10 cellular contexts compared by ENCODE assay signal in the genomic region with DNA sequence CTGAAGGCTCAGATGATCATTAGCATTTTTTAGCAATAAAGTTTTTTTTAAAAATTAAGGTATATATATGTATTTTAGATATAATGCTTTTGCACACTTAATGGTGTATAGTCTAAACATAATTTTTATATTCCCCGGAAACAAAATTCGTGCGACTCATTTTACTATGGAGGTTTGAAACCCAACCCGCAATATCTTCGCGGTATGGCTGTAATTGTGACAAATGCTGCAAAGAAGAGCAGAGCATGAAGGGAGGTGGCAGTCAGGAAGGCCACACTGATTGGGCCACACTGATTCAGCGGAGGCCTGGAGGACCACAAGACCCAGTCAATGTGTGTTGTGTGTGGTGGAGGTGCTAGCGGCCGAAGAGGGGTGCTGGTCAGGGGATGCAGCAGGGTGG. TPM values are rescaled to one million over a fixed set of nuclear protein-coding genes. Genes with fewer than 3 reads are reported as not detected.
DNase-seq lines count a peak whose midpoint lies in the region; TF ChIP-seq lines count a peak whose summit lies in the region.
"Had no signal": no experiment of that assay in that cellular context is flagged by ENCODE, and none has a peak within 500 bp of the region (broad histone marks: within the 10 kb centered on the region; RNA-seq: fewer than 3 reads in every experiment).

No MANE protein-coding gene starts in this region.

- H3K4me3 ChIP-seq in ACC112 (ENCODE audit: low read depth, low read length) (peak overlapping the region; percentile 70; the same call in 1 of the 2 replicates), HUES48 (ENCODE audit: low read depth, low read length) (peak overlapping the region; percentile 63), muscle layer of duodenum (ENCODE audit: low read depth in 1 of 2, low read length in 2 of 2) (peak overlapping the region; percentile 62 to 68), lower leg skin (ENCODE audit: low read depth, poor library complexity, severe bottlenecking) (no peak overlapping the region)

- H3K36me3 ChIP-seq in ACC112 (ENCODE audit: insufficient read depth, low read length) (no peaks in the 10 kb centered on the region), HUES48 (ENCODE audit: control insufficient read depth, insufficient read depth, low read length) (no peaks in the 10 kb centered on the region), muscle layer of duodenum (ENCODE audit: control insufficient read depth in 1 of 2, insufficient read depth in 2 of 2, low read length in 2 of 2) (no peaks in the 10 kb centered on the region)

- whole genome bisulfite sequencing in lower leg skin, 2 donors: 85 to 88% methylated on average over 9 of the region's 9 CpGs

- TF ChIP-seq POLR2A in lower leg skin (IDR thresholded peaks at IDR 0.05): no peak

- no peak for TF ChIP-seq CTCF in lower leg skin (IDR thresholded peaks at IDR 0.05)

- H3K9ac ChIP-seq in HUES48 (ENCODE audit: low read depth, low read length): no peak overlapping the region

- H2AFZ ChIP-seq in ACC112 (ENCODE audit: low read length, unreplicated experiment): no peak overlapping the region

- H3K4me1 ChIP-seq in ACC112 (ENCODE audit: control insufficient read depth, insufficient read depth, low read length, unreplicated experiment): no peaks in the 10 kb centered on the region
- H3K4me1 ChIP-seq in HUES48 (ENCODE audit: control insufficient read depth, insufficient read depth, low read length): peaks cover 8% of the 10 kb centered on the region
- no peaks in the 10 kb centered on the region for H3K4me1 ChIP-seq in muscle layer of duodenum (ENCODE audit: control insufficient read depth in 1 of 2, insufficient read depth in 2 of 2, low read length in 2 of 2)

- H3K9me3 ChIP-seq in HUES48 (ENCODE audit: control insufficient read depth, insufficient read depth, low read length) (no peaks in the 10 kb centered on the region), muscle layer of duodenum (ENCODE audit: control insufficient read depth in 1 of 2, low read length in 2 of 2) (no peaks in the 10 kb centered on the region)

- DNase-seq in cerebellar cortex (ENCODE audit: low spot score) (peak; percentile 2), lower leg skin (ENCODE audit: low spot score in 2 of 2) (no peak), dedifferentiated amniotic fluid mesenchymal stem cell (ENCODE audit: extremely low spot score) (no peak), HT-29 (ENCODE audit: low spot score) (no peak), NK-92 (lab: John Stamatoyannopoulos, UW; ENCODE audit: unreplicated experiment) (no peak)

- intact Hi-C loops in lower leg skin (cut with DNase I; ENCODE audit: low total_unique reads): loop anchor here (5.0 kb wide), 2 partner anchors 53 to 98 kb away; no protein-coding TSS in a partner anchor

- no peak overlapping the region for H3K27ac ChIP-seq in ACC112 (ENCODE audit: low read depth, low read length)
- H3K27ac ChIP-seq in HUES48 (ENCODE audit: low read depth, low read length): no peak overlapping the region
- no peak overlapping the region for H3K27ac ChIP-seq in muscle layer of duodenum (ENCODE audit: low read length)

- H3K27me3 ChIP-seq in ACC112 (ENCODE audit: insufficient read depth, low read length) (peaks cover 15% of the 10 kb centered on the region; the same call in 1 of the 2 replicates), HUES48 (ENCODE audit: control insufficient read depth, insufficient read depth, low read length) (no peaks in the 10 kb centered on the region), muscle layer of duodenum (ENCODE audit: low read depth, low read length) (no peaks in the 10 kb centered on the region)

- no peaks in the 10 kb centered on the region for H3K79me2 ChIP-seq in ACC112 (ENCODE audit: control insufficient read depth, insufficient read depth, low read length, unreplicated experiment)

RNA-seq across cellular contexts. Expression of a gene that starts 4.5 kb away (rescaled TPM):
- total RNA-seq in lower leg skin: not detected
- not detected in 2 replicates for total RNA-seq in HT-29 (2014; rRNA removed; shearing (Covaris generic))
- total RNA-seq: pulmonary artery endothelial cell, urinary bladder had no signal

RNA-seq across cellular contexts. Expression of a gene that starts 25.8 kb away (rescaled TPM):
- total RNA-seq in lower leg skin: 10 to 100 TPM; 13.5 to 16.8 (median 16.1) TPM
- not detected in 2 replicates for total RNA-seq in HT-29 (2014; rRNA removed; shearing (Covaris generic))

Comparison
In these comparisons a context has a peak if more than half of its experiments do, and no peak if none do; other contexts are left out.
1. RNA of a gene that starts 25.8 kb away (total RNA-seq): 13.5 to 16.8 TPM in lower leg skin; not detected in HT-29; every median in the first group is over 10 times any median in the second.